Comparison of ENCODE assay signal across 1 cellular context in genomic region chr12:121857322-121858246, GRCh38.
TF ChIP-seq lines count a peak whose summit lies in the region.

No MANE protein-coding gene starts in this region.

TF ChIP-seq in HepG2, 621 proteins besides CTCF, POLR2A, EP300 and RAD21 (continued from another document and continues in another):
- TF ChIP-seq, protein P1, sequence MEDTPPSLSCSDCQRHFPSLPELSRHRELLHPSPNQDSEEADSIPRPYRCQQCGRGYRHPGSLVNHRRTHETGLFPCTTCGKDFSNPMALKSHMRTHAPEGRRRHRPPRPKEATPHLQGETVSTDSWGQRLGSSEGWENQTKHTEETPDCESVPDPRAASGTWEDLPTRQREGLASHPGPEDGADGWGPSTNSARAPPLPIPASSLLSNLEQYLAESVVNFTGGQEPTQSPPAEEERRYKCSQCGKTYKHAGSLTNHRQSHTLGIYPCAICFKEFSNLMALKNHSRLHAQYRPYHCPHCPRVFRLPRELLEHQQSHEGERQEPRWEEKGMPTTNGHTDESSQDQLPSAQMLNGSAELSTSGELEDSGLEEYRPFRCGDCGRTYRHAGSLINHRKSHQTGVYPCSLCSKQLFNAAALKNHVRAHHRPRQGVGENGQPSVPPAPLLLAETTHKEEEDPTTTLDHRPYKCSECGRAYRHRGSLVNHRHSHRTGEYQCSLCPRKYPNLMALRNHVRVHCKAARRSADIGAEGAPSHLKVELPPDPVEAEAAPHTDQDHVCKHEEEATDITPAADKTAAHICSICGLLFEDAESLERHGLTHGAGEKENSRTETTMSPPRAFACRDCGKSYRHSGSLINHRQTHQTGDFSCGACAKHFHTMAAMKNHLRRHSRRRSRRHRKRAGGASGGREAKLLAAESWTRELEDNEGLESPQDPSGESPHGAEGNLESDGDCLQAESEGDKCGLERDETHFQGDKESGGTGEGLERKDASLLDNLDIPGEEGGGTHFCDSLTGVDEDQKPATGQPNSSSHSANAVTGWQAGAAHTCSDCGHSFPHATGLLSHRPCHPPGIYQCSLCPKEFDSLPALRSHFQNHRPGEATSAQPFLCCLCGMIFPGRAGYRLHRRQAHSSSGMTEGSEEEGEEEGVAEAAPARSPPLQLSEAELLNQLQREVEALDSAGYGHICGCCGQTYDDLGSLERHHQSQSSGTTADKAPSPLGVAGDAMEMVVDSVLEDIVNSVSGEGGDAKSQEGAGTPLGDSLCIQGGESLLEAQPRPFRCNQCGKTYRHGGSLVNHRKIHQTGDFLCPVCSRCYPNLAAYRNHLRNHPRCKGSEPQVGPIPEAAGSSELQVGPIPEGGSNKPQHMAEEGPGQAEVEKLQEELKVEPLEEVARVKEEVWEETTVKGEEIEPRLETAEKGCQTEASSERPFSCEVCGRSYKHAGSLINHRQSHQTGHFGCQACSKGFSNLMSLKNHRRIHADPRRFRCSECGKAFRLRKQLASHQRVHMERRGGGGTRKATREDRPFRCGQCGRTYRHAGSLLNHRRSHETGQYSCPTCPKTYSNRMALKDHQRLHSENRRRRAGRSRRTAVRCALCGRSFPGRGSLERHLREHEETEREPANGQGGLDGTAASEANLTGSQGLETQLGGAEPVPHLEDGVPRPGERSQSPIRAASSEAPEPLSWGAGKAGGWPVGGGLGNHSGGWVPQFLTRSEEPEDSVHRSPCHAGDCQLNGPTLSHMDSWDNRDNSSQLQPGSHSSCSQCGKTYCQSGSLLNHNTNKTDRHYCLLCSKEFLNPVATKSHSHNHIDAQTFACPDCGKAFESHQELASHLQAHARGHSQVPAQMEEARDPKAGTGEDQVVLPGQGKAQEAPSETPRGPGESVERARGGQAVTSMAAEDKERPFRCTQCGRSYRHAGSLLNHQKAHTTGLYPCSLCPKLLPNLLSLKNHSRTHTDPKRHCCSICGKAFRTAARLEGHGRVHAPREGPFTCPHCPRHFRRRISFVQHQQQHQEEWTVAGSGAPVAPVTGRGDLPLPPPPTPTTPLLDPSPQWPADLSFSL (CRISPR knock-in tag; IDR thresholded peaks at IDR 0.05): no peak
- peak; percentile 41; the same call in 1 of the 2 replicates for TF ChIP-seq ZNF614 (CRISPR knock-in tag; IDR thresholded peaks at IDR 0.05; ENCODE audit: borderline replicate concordance)
- peak; percentile 84 for TF ChIP-seq HDAC1 (CRISPR knock-in tag; IDR thresholded peaks at IDR 0.05)
- TF ChIP-seq SIX1 (CRISPR knock-in tag; IDR thresholded peaks at IDR 0.05; ENCODE audit: borderline replicate concordance): peak; percentile 49; the same call in 1 of the 2 replicates
- peak; percentile 74; the same call in 1 of the 2 replicates for TF ChIP-seq YEATS4 (CRISPR knock-in tag; IDR thresholded peaks at IDR 0.05; ENCODE audit: borderline replicate concordance)
- peak; percentile 79; the same call in 1 of the 2 replicates for TF ChIP-seq GATAD2A (CRISPR knock-in tag; IDR thresholded peaks at IDR 0.05)
- TF ChIP-seq ZNF318 (CRISPR knock-in tag; IDR thresholded peaks at IDR 0.05): 0 out of 2 replicates have a peak, but pooled peaks have one; percentile 11
- TF ChIP-seq ZC3H13 (CRISPR knock-in tag; IDR thresholded peaks at IDR 0.05): peak; percentile 65; the same call in 1 of the 2 replicates
- TF ChIP-seq HNRNPL (IDR thresholded peaks at IDR 0.05; ENCODE audit: low read depth, low read length): peak; percentile 33; the same call in 1 of the 2 replicates
- no peak for TF ChIP-seq ZNF276 (CRISPR knock-in tag; IDR thresholded peaks at IDR 0.05; ENCODE audit: low read depth)
- TF ChIP-seq PITX1 (CRISPR knock-in tag; IDR thresholded peaks at IDR 0.05): 0 out of 2 replicates have a peak, but pooled peaks have one; percentile 54
- TF ChIP-seq SMC3 (IDR thresholded peaks at IDR 0.05; ENCODE audit: low read length): no peak
- peak; percentile 75 for TF ChIP-seq CREB1 (IDR thresholded peaks at IDR 0.05)
- TF ChIP-seq CREB1 (CRISPR knock-in tag; IDR thresholded peaks at IDR 0.05): peak; percentile 60; the same call in 1 of the 2 replicates
- TF ChIP-seq PRDM10 (CRISPR knock-in tag; IDR thresholded peaks at IDR 0.05; ENCODE audit: low read depth): peak; percentile 37; the same call in 1 of the 2 replicates
- peak; percentile 73 for TF ChIP-seq KMT2A (CRISPR knock-in tag; IDR thresholded peaks at IDR 0.05)
- no peak for TF ChIP-seq ZNF138 (CRISPR knock-in tag; IDR thresholded peaks at IDR 0.05; ENCODE audit: low read depth)
- peak; percentile 84 for TF ChIP-seq ATF2 (CRISPR knock-in tag; IDR thresholded peaks at IDR 0.05)
- TF ChIP-seq ZNF607 (CRISPR knock-in tag; IDR thresholded peaks at IDR 0.05; ENCODE audit: borderline replicate concordance): peak; percentile 31; the same call in 1 of the 2 replicates
- no peak for TF ChIP-seq HNRNPK (IDR thresholded peaks at IDR 0.05; ENCODE audit: low read depth, low read length, poor library complexity, severe bottlenecking)
- TF ChIP-seq ZNF672 (CRISPR knock-in tag; IDR thresholded peaks at IDR 0.05): 0 out of 2 replicates have a peak, but pooled peaks have one; percentile 76
- TF ChIP-seq, protein P2, sequence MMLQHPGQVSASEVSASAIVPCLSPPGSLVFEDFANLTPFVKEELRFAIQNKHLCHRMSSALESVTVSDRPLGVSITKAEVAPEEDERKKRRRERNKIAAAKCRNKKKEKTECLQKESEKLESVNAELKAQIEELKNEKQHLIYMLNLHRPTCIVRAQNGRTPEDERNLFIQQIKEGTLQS (CRISPR knock-in tag; IDR thresholded peaks at IDR 0.05): peak; percentile 68; the same call in 1 of the 2 replicates
- no peak for TF ChIP-seq CBX5 (CRISPR knock-in tag; IDR thresholded peaks at IDR 0.05; ENCODE audit: borderline replicate concordance)
- peak; percentile 35; the same call in 1 of the 2 replicates for TF ChIP-seq NFYB (CRISPR knock-in tag; IDR thresholded peaks at IDR 0.05)
- peak; percentile 83; the same call in 1 of the 2 replicates for TF ChIP-seq ZNF292 (CRISPR knock-in tag; IDR thresholded peaks at IDR 0.05; ENCODE audit: borderline replicate concordance, low read depth)
- peak; percentile 27; the same call in 1 of the 2 replicates for TF ChIP-seq MZF1 (CRISPR knock-in tag; IDR thresholded peaks at IDR 0.05; ENCODE audit: borderline replicate concordance)
- peak; percentile 100 for TF ChIP-seq ZBTB7A (CRISPR knock-in tag; IDR thresholded peaks at IDR 0.05)
